ENCODE assay signal across 12 cellular contexts in the genomic region with DNA sequence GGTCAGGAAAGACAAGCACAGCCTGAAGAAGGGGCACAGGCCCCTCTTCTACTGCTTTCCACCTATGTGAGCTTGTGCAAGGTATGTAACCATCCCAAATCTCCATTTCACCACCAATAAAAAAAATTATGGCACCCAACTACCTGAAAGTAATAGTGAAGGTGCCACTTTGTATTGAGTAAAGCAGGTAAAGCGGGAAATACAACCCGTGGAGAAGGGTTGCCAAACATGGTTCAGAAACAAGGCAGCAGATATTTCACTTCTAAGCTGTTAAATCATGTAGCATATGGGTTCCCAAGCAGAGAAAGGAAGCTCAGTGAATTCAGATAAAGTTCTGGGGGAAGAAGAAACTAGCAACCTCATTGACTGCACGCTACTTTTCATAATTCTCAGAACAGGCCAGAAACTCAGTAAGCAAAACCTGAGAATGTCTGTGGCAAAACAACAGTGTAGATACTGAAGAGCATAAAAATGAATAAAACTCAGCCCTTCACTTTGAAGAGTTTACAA. TPM values are rescaled to one million over a fixed set of nuclear protein-coding genes. Genes with fewer than 3 reads are reported as not detected.
DNase-seq lines count a peak whose midpoint lies in the region; ATAC-seq and TF ChIP-seq lines count a peak whose summit lies in the region.
"Had no signal": no experiment of that assay in that cellular context is flagged by ENCODE, and none has a peak within 500 bp of the region (broad histone marks: within the 10 kb centered on the region; RNA-seq: fewer than 3 reads in every experiment).

No MANE protein-coding gene starts in this region.

- DNase-seq in heart right ventricle (no peak), cardiac septum (ENCODE audit: low spot score) (no peak), endothelial cell (ENCODE audit: low spot score) (no peak), ovary (no peak), hepatic stellate cell (ENCODE audit: low spot score) (no peak), NCI-H82 treated with DMSO at 0.1 percent for 48 hours (lab: John Stamatoyannopoulos, UW; ENCODE audit: unreplicated experiment) (no peak), SK-N-SH (no peak)
- DNase-seq in stimulated activated CD4-positive, alpha-beta T cell treated with anti-CD3 and anti-CD28 coated beads, Interleukin-15, amount 100 ng/mL, for 24 hours = no peak
- DNase-seq: NCI-H1436 treated with DMSO at 0.1 percent for 48 hours; stimulated activated CD4-positive, alpha-beta T cell treated with anti-CD3 and anti-CD28 coated beads, Interleukin-12 subunit alpha, Interleukin-12 subunit beta, amount 100 ng/mL, for 4 hours had no signal

- POLR2A ChIA-PET in SK-N-SH (lab: Yijun Ruan, JAX) = no interaction called here

- H3K4me2 ChIP-seq in SK-N-SH = no peak overlapping the region

- WGBS in heart right ventricle, 2 donors = 28 to 55% methylated on average over 3 of the region's 3 CpGs
- 6 to 50% (median 32%) methylated on average over 3 of the region's 3 CpGs for WGBS in ovary, 3 donors
- WGBS in SK-N-SH (ENCODE audit: low lambda C conversion rate) = 38% methylated on average over 3 of the region's 3 CpGs

- no peak overlapping the region for H3K4me3 Mint-ChIP-seq in endothelial cell (ENCODE audit: unreplicated experiment)
- H3K4me3 Mint-ChIP-seq: activated naive CD8-positive, alpha-beta T cell; stimulated activated naive CD8-positive, alpha-beta T cell treated with anti-CD3 and anti-CD28 coated beads, Interleukin-15, Interleukin-2, amounts not matched to agents 100 ng/mL and 50 ng/mL, for 24 hours had no signal

- H3K4me3 ChIP-seq in heart right ventricle = peak overlapping the region in 9 of 10 donors; percentile 10 to 74 (median 24)
- H3K4me3 ChIP-seq in ovary = peak overlapping the region; percentile 32
- no peak overlapping the region for H3K4me3 ChIP-seq in SK-N-SH (ENCODE audit: low read depth in 2 of 2, low read length in 1 of 2)

- peak overlapping the region; percentile 22 for H3K27ac Mint-ChIP-seq in endothelial cell (ENCODE audit: unreplicated experiment)
- H3K27ac Mint-ChIP-seq: activated naive CD8-positive, alpha-beta T cell; stimulated activated naive CD8-positive, alpha-beta T cell treated with anti-CD3 and anti-CD28 coated beads, Interleukin-15, Interleukin-2, amounts not matched to agents 100 ng/mL and 50 ng/mL, for 24 hours had no signal

- no peaks in the 10 kb centered on the region for H3K36me3 Mint-ChIP-seq in endothelial cell (ENCODE audit: low read depth, unreplicated experiment)
- H3K36me3 Mint-ChIP-seq: activated naive CD8-positive, alpha-beta T cell had no signal

- H3K9me3 ChIP-seq in heart right ventricle = no peaks in the 10 kb centered on the region
- no peaks in the 10 kb centered on the region for H3K9me3 ChIP-seq in ovary
- H3K9me3 ChIP-seq in SK-N-SH = no peaks in the 10 kb centered on the region

- TF ChIP-seq CTCF in heart right ventricle (IDR thresholded peaks at IDR 0.05) (no peak), endothelial cell (IDR thresholded peaks at IDR 0.05; ENCODE audit: unreplicated experiment) (no peak), ovary (IDR thresholded peaks at IDR 0.05) (no peak), SK-N-SH (IDR thresholded peaks at IDR 0.05) (no peak)

- H3F3A ChIP-seq in SK-N-SH (replicated peaks; ENCODE audit: insufficient read depth) = no peaks in the 10 kb centered on the region

- H3K36me3 ChIP-seq in heart right ventricle = peaks cover 0 to 6% (median 0%) of the 10 kb centered on the region in 9 donors
- no peaks in the 10 kb centered on the region for H3K36me3 ChIP-seq in ovary
- H3K36me3 ChIP-seq in SK-N-SH (replicated peaks in 1 of 2; ENCODE audit: control insufficient read depth in 1 of 2, insufficient read depth in 2 of 2, low read length in 1 of 2) = no peaks in the 10 kb centered on the region

- no peak overlapping the region for H3K9ac ChIP-seq in SK-N-SH

- H3K79me2 ChIP-seq in SK-N-SH (ENCODE audit: insufficient read depth) = no peaks in the 10 kb centered on the region

- H3K9me2 ChIP-seq in SK-N-SH = no peaks in the 10 kb centered on the region

- TF ChIP-seq EP300 in ovary (IDR thresholded peaks at IDR 0.05) (no peak), SK-N-SH (IDR thresholded peaks at IDR 0.05; ENCODE audit: borderline replicate concordance in 1 of 2, low read depth in 1 of 2, low read length in 1 of 2) (no peak)

- H3K27ac ChIP-seq in heart right ventricle (peak overlapping the region; percentile 73 to 98 (median 93)), ovary (peak overlapping the region; percentile 15 to 74), SK-N-SH (ENCODE audit: low read depth in 2 of 2, low read length in 1 of 2) (no peak overlapping the region)

- TF ChIP-seq POLR2A in ovary (IDR thresholded peaks at IDR 0.05) = no peak

- intact Hi-C loops in heart right ventricle (cut with DNase I) (loop anchor here in 1 of 10 donors (5.0 kb wide), 1 partner anchor 65 kb away; no protein-coding TSS in a partner anchor), cardiac septum (cut with DNase I) (no loop called here), ovary (cut with DNase I) (no loop called here)

- no peak for ATAC-seq in heart right ventricle

- no peaks in the 10 kb centered on the region for H3K27me3 Mint-ChIP-seq in endothelial cell (ENCODE audit: unreplicated experiment)

- peaks cover 35% of the 10 kb centered on the region for H3K4me1 Mint-ChIP-seq in endothelial cell (ENCODE audit: unreplicated experiment)

- no peak for TF ChIP-seq RAD21 in SK-N-SH (IDR thresholded peaks at IDR 0.05; ENCODE audit: low read length)

- peaks cover 0 to 82% (median 57%) of the 10 kb centered on the region in 9 donors for H3K4me1 ChIP-seq in heart right ventricle
- H3K4me1 ChIP-seq in ovary (ENCODE audit: insufficient read depth) = peaks cover 2% of the 10 kb centered on the region
- H3K4me1 ChIP-seq in SK-N-SH (ENCODE audit: control insufficient read depth in 1 of 2, insufficient read depth in 2 of 2, low read depth in 1 of 2, low read length in 1 of 2) = no peaks in the 10 kb centered on the region; a peak in 1 of 4 replicates

- no peak overlapping the region for H2AFZ ChIP-seq in SK-N-SH (ENCODE audit: low read depth)

- H4K20me1 ChIP-seq in SK-N-SH (ENCODE audit: insufficient read depth) = no peaks in the 10 kb centered on the region

- CTCF ChIA-PET in SK-N-SH (lab: Yijun Ruan, JAX) = interaction anchor here (0.6 to 2.3 kb wide), 2 partner anchors 31 to 33 kb away, joined by 3 to 6 read pairs; no protein-coding TSS in a partner anchor

- no peaks in the 10 kb centered on the region for H3K9me3 Mint-ChIP-seq in endothelial cell (ENCODE audit: unreplicated experiment)
- H3K9me3 Mint-ChIP-seq: stimulated activated naive CD8-positive, alpha-beta T cell treated with anti-CD3 and anti-CD28 coated beads, Interleukin-15, Interleukin-2, amounts not matched to agents 100 ng/mL and 50 ng/mL, for 24 hours had no signal

- peaks cover 0 to 20% (median 0%) of the 10 kb centered on the region in 7 donors for H3K27me3 ChIP-seq in heart right ventricle
- no peaks in the 10 kb centered on the region for H3K27me3 ChIP-seq in ovary
- H3K27me3 ChIP-seq in SK-N-SH (ENCODE audit: insufficient read depth) = peaks cover 33% of the 10 kb centered on the region

TF ChIP-seq in SK-N-SH, 30 proteins besides CTCF, POLR2A, EP300 and RAD21:
- no peak for TF ChIP-seq NFIC (IDR thresholded peaks at IDR 0.05; ENCODE audit: borderline replicate concordance)
- TF ChIP-seq NRF1 (IDR thresholded peaks at IDR 0.05; ENCODE audit: low read depth, low read length) = no peak
- TF ChIP-seq TEAD4 (IDR thresholded peaks at IDR 0.05; ENCODE audit: borderline replicate concordance, insufficient read depth) = no peak
- TF ChIP-seq POLR2AphosphoS5 (IDR thresholded peaks at IDR 0.05; ENCODE audit: low read depth, low read length) = no peak
- no peak for TF ChIP-seq YY1 (IDR thresholded peaks at IDR 0.05; ENCODE audit: low read depth)
- no peak for TF ChIP-seq FOSL2 (IDR thresholded peaks at IDR 0.05; ENCODE audit: borderline replicate concordance, low read depth)
- TF ChIP-seq, protein P1, sequence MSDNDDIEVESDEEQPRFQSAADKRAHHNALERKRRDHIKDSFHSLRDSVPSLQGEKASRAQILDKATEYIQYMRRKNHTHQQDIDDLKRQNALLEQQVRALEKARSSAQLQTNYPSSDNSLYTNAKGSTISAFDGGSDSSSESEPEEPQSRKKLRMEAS (IDR thresholded peaks at IDR 0.05; ENCODE audit: low read depth) = no peak
- TF ChIP-seq RFX5 (IDR thresholded peaks at IDR 0.05; ENCODE audit: low read length) = no peak
- TF ChIP-seq, protein P2, sequence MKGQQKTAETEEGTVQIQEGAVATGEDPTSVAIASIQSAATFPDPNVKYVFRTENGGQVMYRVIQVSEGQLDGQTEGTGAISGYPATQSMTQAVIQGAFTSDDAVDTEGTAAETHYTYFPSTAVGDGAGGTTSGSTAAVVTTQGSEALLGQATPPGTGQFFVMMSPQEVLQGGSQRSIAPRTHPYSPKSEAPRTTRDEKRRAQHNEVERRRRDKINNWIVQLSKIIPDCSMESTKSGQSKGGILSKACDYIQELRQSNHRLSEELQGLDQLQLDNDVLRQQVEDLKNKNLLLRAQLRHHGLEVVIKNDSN (IDR thresholded peaks at IDR 0.05; ENCODE audit: borderline replicate concordance, low read depth) = no peak
- no peak for TF ChIP-seq ELF1 (IDR thresholded peaks at IDR 0.05)
- TF ChIP-seq SMC3 (IDR thresholded peaks at IDR 0.05; ENCODE audit: low read depth, low read length) = no peak
- no peak for TF ChIP-seq MXI1 (IDR thresholded peaks at IDR 0.05; ENCODE audit: low read depth, low read length)
- TF ChIP-seq, protein P3, sequence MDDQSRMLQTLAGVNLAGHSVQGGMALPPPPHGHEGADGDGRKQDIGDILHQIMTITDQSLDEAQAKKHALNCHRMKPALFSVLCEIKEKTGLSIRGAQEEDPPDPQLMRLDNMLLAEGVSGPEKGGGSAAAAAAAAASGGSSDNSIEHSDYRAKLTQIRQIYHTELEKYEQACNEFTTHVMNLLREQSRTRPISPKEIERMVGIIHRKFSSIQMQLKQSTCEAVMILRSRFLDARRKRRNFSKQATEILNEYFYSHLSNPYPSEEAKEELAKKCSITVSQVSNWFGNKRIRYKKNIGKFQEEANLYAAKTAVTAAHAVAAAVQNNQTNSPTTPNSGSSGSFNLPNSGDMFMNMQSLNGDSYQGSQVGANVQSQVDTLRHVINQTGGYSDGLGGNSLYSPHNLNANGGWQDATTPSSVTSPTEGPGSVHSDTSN (IDR thresholded peaks at IDR 0.05) = no peak
- no peak for TF ChIP-seq JUND (IDR thresholded peaks at IDR 0.05)
- no peak for TF ChIP-seq GABPA (IDR thresholded peaks at IDR 0.05; ENCODE audit: low read depth)
- no peak for TF ChIP-seq MEF2A (IDR thresholded peaks at IDR 0.05; ENCODE audit: borderline replicate concordance, low read depth)

RNA-seq across cellular contexts. Expression of a gene that starts 4.1 kb away (rescaled TPM):
- 10 to 100 TPM; 12.5 to 44.6 (median 16.8) TPM for total RNA-seq in heart right ventricle
- 10 to 100 TPM; 13.7 to 32.7 TPM for polyA plus RNA-seq in heart right ventricle
- 27.3 TPM for total RNA-seq in cardiac septum
- 28.0 TPM for total RNA-seq in endothelial cell (ENCODE audit: unreplicated experiment)
- total RNA-seq in ovary = 10 to 100 TPM; 32.7 to 65.4 (median 41.3) TPM
- polyA plus RNA-seq in ovary = 10 to 100 TPM; 29.6 to 39.6 TPM
- 0.58 and 0.93 TPM in 2 replicates for polyA plus RNA-seq in SK-N-SH (2012; rRNA removed)
- polyA plus RNA-seq in SK-N-SH (2012; cell fraction: cytosol; rRNA removed) = 1.2 and 1.5 TPM in 2 replicates
- 0.56 and 1.0 TPM in 2 replicates for polyA plus RNA-seq in SK-N-SH (2012; cell fraction: nucleus; rRNA removed)

Comparison
In these comparisons a context has a peak if more than half of its experiments do, and no peak if none do; other contexts are left out.
1. H3K27ac ChIP-seq: peak in heart right ventricle (10 of 10) and ovary (2 of 2); none in SK-N-SH (0 of 2).
2. H3K4me3 ChIP-seq: peak in heart right ventricle (9 of 10) and ovary (single experiment); none in SK-N-SH (0 of 2).